8 cellular contexts compared by ENCODE assay signal in the genomic region with DNA sequence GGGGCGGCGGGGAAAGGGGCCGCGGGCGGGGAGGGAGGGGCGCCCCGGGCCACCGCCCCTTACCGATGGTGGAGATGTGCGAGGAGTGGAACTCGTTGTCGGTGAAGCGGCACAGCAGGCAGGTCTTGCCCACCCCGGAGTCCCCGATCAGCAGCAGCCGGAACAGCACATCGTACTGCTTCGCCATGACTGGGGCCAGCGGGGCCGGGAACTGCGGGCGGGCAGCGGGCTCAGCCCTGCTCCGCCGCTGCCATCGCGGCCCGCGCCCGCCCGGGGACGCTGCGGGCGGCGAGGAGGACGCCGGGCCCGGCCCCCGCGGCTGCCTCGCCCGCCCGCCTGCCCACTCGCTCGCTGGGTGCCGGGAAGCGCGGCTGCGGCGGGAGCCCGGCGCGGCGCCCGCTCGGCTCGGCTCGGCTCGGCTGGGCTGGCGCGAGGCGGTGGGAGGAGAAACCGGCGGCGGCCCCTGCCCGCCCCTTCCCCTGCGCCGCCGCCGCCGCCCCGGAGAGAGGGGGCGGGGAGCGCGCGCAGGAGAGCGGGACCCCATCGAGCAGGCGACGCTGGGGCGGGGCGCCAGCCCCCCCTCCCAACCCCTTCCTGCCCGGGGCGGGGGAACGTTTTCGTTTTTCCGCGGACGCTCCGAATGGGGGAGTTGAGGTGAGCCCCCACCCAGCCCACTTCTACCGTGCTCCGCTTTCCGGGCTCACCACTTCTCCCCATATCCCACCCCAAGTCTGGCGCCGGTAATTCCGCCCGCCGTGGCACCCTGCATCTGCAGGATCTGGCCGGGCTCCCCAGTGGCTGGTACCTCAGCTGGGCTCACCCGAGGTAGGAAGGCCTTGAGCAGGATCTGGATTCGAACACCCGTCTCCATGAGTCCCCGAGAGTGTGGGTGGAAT. TPM values are rescaled to one million over a fixed set of nuclear protein-coding genes. Genes with fewer than 3 reads are reported as not detected.
A peak's percentile ranks its signal among the peaks of the same experiment; 100 is the strongest.
DNase-seq lines count a peak whose midpoint lies in the region; ATAC-seq and TF ChIP-seq lines count a peak whose summit lies in the region.

A gene (minus strand): TSS at position 447 of the 896 bp plus-strand sequence. CDS start 260 bp downstream, at position 187.

- H2AFZ ChIP-seq in SU-DHL-6 (ENCODE audit: low read depth, low read length, severe bottlenecking): no peak within 1 kb of the TSS

- no peak for TF ChIP-seq CTCF in SU-DHL-6 (IDR thresholded peaks at IDR 0.05; ENCODE audit: insufficient read depth, low read length, poor library complexity, severe bottlenecking)
- peak in 2 of 7 experiments; percentile 14 to 22 for TF ChIP-seq CTCF in body of pancreas (IDR thresholded peaks at IDR 0.05)

- no peaks in the 10 kb centered on the region for H3K9me2 ChIP-seq in SU-DHL-6 (replicated peaks; ENCODE audit: insufficient read depth, low read length)

- peak; percentile 6 for DNase-seq in DMS 273 treated with DMSO at 0.1 percent for 48 hours (lab: John Stamatoyannopoulos, UW)
- DNase-seq in body of pancreas: peak; percentile 32 to 63 (median 42)
- no peak for DNase-seq in OCI-M2 (lab: John Stamatoyannopoulos, UW; ENCODE audit: unreplicated experiment)
- DNase-seq in cortex of kidney (lab: John Stamatoyannopoulos, UW): no peak

- H3F3A ChIP-seq in SU-DHL-6 (ENCODE audit: insufficient read depth): no peaks in the 10 kb centered on the region

- no peaks in the 10 kb centered on the region for H3K9me3 ChIP-seq in SU-DHL-6 (ENCODE audit: insufficient read depth, low read length)
- no peaks in the 10 kb centered on the region for H3K9me3 ChIP-seq in body of pancreas
- H3K9me3 ChIP-seq in iPS-18c (ENCODE audit: control insufficient read depth, insufficient read depth, low read length): no peaks in the 10 kb centered on the region
- no peaks in the 10 kb centered on the region for H3K9me3 ChIP-seq in skeletal muscle tissue (ENCODE audit: control insufficient read depth in 3 of 3, low read length in 3 of 3)

- peak within 1 kb of the TSS; percentile 40 for H3K4me3 ChIP-seq in SU-DHL-6 (ENCODE audit: insufficient read depth, low read length, poor library complexity, severe bottlenecking)
- peak within 1 kb of the TSS; percentile 8 to 70 for H3K4me3 ChIP-seq in body of pancreas
- H3K4me3 ChIP-seq in iPS-18c (ENCODE audit: insufficient read depth, low read depth, low read length): peak within 1 kb of the TSS; percentile 72
- H3K4me3 ChIP-seq in skeletal muscle tissue (ENCODE audit: low read length in 3 of 3): peak within 1 kb of the TSS; percentile 69 to 71 (median 70)

- ATAC-seq in HG02798 (IDR thresholded peaks at IDR 0.05; ENCODE audit: poor library complexity, unreplicated experiment): peak; percentile 43
- peak; percentile 82 for ATAC-seq in body of pancreas

- TF ChIP-seq POLR2A in body of pancreas (IDR thresholded peaks at IDR 0.05): no peak

- peaks cover 17% of the 10 kb centered on the region for H3K4me1 ChIP-seq in body of pancreas
- peaks cover 12 to 26% (median 17%) of the 10 kb centered on the region in 3 donors for H3K4me1 ChIP-seq in skeletal muscle tissue (ENCODE audit: control insufficient read depth in 3 of 3, insufficient read depth in 3 of 3, low read length in 3 of 3)

- intact Hi-C loops in body of pancreas (cut with DNase I): loop anchor here (10.0 kb wide), 1 partner anchor 147 kb away; no protein-coding TSS in a partner anchor

- H4K20me1 ChIP-seq in SU-DHL-6 (ENCODE audit: low read depth, low read length): no peaks in the 10 kb centered on the region

- H3K27me3 ChIP-seq in SU-DHL-6 (ENCODE audit: low read length) (no peaks in the 10 kb centered on the region), body of pancreas (no peaks in the 10 kb centered on the region), skeletal muscle tissue (ENCODE audit: control insufficient read depth in 3 of 3, insufficient read depth in 3 of 3, low read length in 3 of 3) (no peaks in the 10 kb centered on the region)

- 0 to 1% methylated on average over 14 to 55 of the region's 103 CpGs for WGBS in body of pancreas, 2 donors

- no peaks in the 10 kb centered on the region for H3K79me2 ChIP-seq in SU-DHL-6 (ENCODE audit: insufficient read depth, low read length)

- H3K4me2 ChIP-seq in SU-DHL-6 (ENCODE audit: low read depth, low read length, poor library complexity, severe bottlenecking): peak within 1 kb of the TSS; percentile 53

- H3K36me3 ChIP-seq in SU-DHL-6 (ENCODE audit: low read length) (no peaks in the 10 kb centered on the region), body of pancreas (replicated peaks in 1 of 2; ENCODE audit: insufficient read depth in 1 of 2, low read depth in 2 of 2) (no peaks in the 10 kb centered on the region), skeletal muscle tissue (ENCODE audit: control insufficient read depth in 3 of 3, insufficient read depth in 3 of 3, low read length in 3 of 3) (peaks cover 0 to 2% (median 0%) of the 10 kb centered on the region in 3 donors)

- no peak within 1 kb of the TSS for H3K27ac ChIP-seq in SU-DHL-6 (ENCODE audit: low read depth, low read length)
- H3K27ac ChIP-seq in body of pancreas: peak within 1 kb of the TSS in 1 of 4 donors; percentile 48
- H3K27ac ChIP-seq in skeletal muscle tissue (ENCODE audit: low read depth, low read length): no peak within 1 kb of the TSS

- peak within 1 kb of the TSS; percentile 43; the same call in 1 of the 2 replicates for H3K9ac ChIP-seq in SU-DHL-6 (ENCODE audit: low read length)
- H3K9ac ChIP-seq in skeletal muscle tissue (ENCODE audit: low read depth in 1 of 3, low read length in 3 of 3): peak within 1 kb of the TSS; percentile 65 to 79 (median 68)

RNA-seq across cellular contexts. Expression of the gene that starts here (rescaled TPM):
- total RNA-seq in body of pancreas (10 to 100 TPM; 10.1 to 19.8 TPM), skeletal muscle tissue (8.4 TPM)

Comparison
In these comparisons a context has a peak if more than half of its experiments do, and no peak if none do; other contexts are left out.
1. DNase-seq: peak in DMS 273 treated with DMSO at 0.1 percent for 48 hours (single experiment) and body of pancreas (4 of 4); none in OCI-M2 (single experiment) and cortex of kidney (single experiment).
2. Peak in every context shown above with its lines, with median percentiles within 50 percentile points of each other: H3K4me3 ChIP-seq.